22 cellular contexts compared by ENCODE assay signal in genomic region chr12:116860281-116860680, GRCh38. TPM values are rescaled to one million over a fixed set of nuclear protein-coding genes. Genes with fewer than 3 reads are reported as not detected.
A peak's percentile ranks its signal among the peaks of the same experiment; 100 is the strongest.
DNase-seq lines count a peak whose midpoint lies in the region; ATAC-seq and TF ChIP-seq lines count a peak whose summit lies in the region.
"Had no signal": no experiment of that assay in that cellular context is flagged by ENCODE, and none has a peak within 500 bp of the region (broad histone marks: within the 10 kb centered on the region; RNA-seq: fewer than 3 reads in every experiment).

No MANE protein-coding gene starts in this region.

- peaks cover 2% of the 10 kb centered on the region for H3K27me3 Mint-ChIP-seq in progenitor cell of endocrine pancreas

- WGBS in heart right ventricle, 2 donors: 57 to 58% methylated on average over 3 of the region's 3 CpGs
- 52% methylated on average over 2 of the region's 3 CpGs for WGBS in mammary epithelial cell (ENCODE audit: low coverage, missing lambda C conversion rate)
- 80% methylated on average over 1 of the region's 3 CpGs for WGBS in mesenchymal stem cell

- no TSS peak for BruUV-seq in mammary epithelial cell (replicated peaks; lab: Mats Ljungman, UMichigan)

- dilution Hi-C loops in mammary epithelial cell (cut with HindIII; ENCODE audit: low sequenced_read_pairs): no loop called here

- no peak overlapping the region for H3K18ac ChIP-seq in mesenchymal stem cell (ENCODE audit: low read depth in 1 of 2, low read length in 2 of 2)

- no peaks in the 10 kb centered on the region for H3K9me3 Mint-ChIP-seq in progenitor cell of endocrine pancreas (ENCODE audit: low read depth)
- H3K9me3 Mint-ChIP-seq: IgD-negative memory B cell had no signal

- TF ChIP-seq CTCF in left ventricle myocardium inferior (IDR thresholded peaks at IDR 0.05; ENCODE audit: borderline replicate concordance): no peak
- no peak for TF ChIP-seq CTCF in heart right ventricle (IDR thresholded peaks at IDR 0.05)
- TF ChIP-seq CTCF in mammary epithelial cell (conservative IDR thresholded peaks at IDR 0.05 in 1 of 2, IDR thresholded peaks at IDR 0.05 in 1 of 2; ENCODE audit: extremely low read depth in 1 of 2, insufficient read depth in 1 of 2, low read depth in 1 of 2, low read length in 2 of 2): no peak
- TF ChIP-seq CTCF in uterus (IDR thresholded peaks at IDR 0.05): no peak
- no peak for TF ChIP-seq CTCF in progenitor cell of endocrine pancreas (IDR thresholded peaks at IDR 0.05; ENCODE audit: unreplicated experiment)

- H3K4me1 ChIP-seq in left ventricle myocardium inferior (peaks cover 12% of the 10 kb centered on the region), heart right ventricle (peaks cover 0 to 26% (median 4%) of the 10 kb centered on the region in 9 donors), mammary epithelial cell (ENCODE audit: insufficient read depth, low read length) (peaks cover 5% of the 10 kb centered on the region), mesenchymal stem cell (ENCODE audit: control insufficient read depth, insufficient read depth, low read depth, low read length) (peaks cover 4% of the 10 kb centered on the region), uterus (no peaks in the 10 kb centered on the region)
- H3K4me1 ChIP-seq: adrenal gland, left lung had no signal

- H2BK12ac ChIP-seq in mesenchymal stem cell (ENCODE audit: low read length in 2 of 2): no peak overlapping the region

- no peak overlapping the region for H3K27ac Mint-ChIP-seq in progenitor cell of endocrine pancreas
- H3K27ac Mint-ChIP-seq: CD4-positive, CD25-positive, alpha-beta regulatory T cell had no signal

- no peaks in the 10 kb centered on the region for H4K20me1 ChIP-seq in mammary epithelial cell (ENCODE audit: insufficient read depth, low read length)

- no peak overlapping the region for H3K27ac ChIP-seq in left ventricle myocardium inferior (replicated peaks)
- H3K27ac ChIP-seq in heart right ventricle: no peak overlapping the region
- no peak overlapping the region for H3K27ac ChIP-seq in mammary epithelial cell (ENCODE audit: insufficient read depth, low read depth, low read length)
- no peak overlapping the region for H3K27ac ChIP-seq in mesenchymal stem cell (ENCODE audit: low read length, poor library complexity, severe bottlenecking)
- H3K27ac ChIP-seq in uterus: no peak overlapping the region
- H3K27ac ChIP-seq: cardiac muscle cell, left lung, VCaP had no signal

- no peak overlapping the region for H3K9ac ChIP-seq in mammary epithelial cell (ENCODE audit: insufficient read depth, low read length)
- peak overlapping the region; percentile 28 for H3K9ac ChIP-seq in mesenchymal stem cell (ENCODE audit: low read length)

- H2BK120ac ChIP-seq in mesenchymal stem cell (ENCODE audit: low read depth, low read length): no peak overlapping the region

- no peak overlapping the region for H3K4ac ChIP-seq in mesenchymal stem cell (ENCODE audit: low read depth in 1 of 2, low read length in 2 of 2)

- DNase-seq in left ventricle myocardium inferior (no peak), heart right ventricle (no peak), mammary epithelial cell (no peak), mesenchymal stem cell (no peak), uterus (no peak), NCI-H774 (lab: John Stamatoyannopoulos, UW) (no peak), medulla oblongata (ENCODE audit: extremely low spot score) (no peak), progenitor cell of endocrine pancreas (ENCODE audit: low spot score, unreplicated experiment) (no peak)
- DNase-seq: activated CD8-positive, alpha-beta memory T cell treated with anti-CD3 and anti-CD28 coated beads, Interleukin-2, amount 50 U/mL, for 48 hours; activated gamma-delta T cell; adrenal gland; CD4-positive, CD25-positive, alpha-beta regulatory T cell; erythroblast; left lung; NCI-H748 treated with DMSO at 0.1 percent for 48 hours; retina; stimulated activated CD8-positive, alpha-beta memory T cell treated with anti-CD3 and anti-CD28 coated beads, Interleukin-4, amount 100 ng/mL, for 48 hours had no signal

- in situ Hi-C loops in mammary epithelial cell (cut with MboI; ENCODE audit: low sequenced_read_pairs in 2 of 2): no loop called here

- peaks cover 2% of the 10 kb centered on the region for H3K4me1 Mint-ChIP-seq in progenitor cell of endocrine pancreas (ENCODE audit: low read depth)

- H4K91ac ChIP-seq in mesenchymal stem cell (ENCODE audit: low read length): no peak overlapping the region

- H3K27me3 ChIP-seq in left ventricle myocardium inferior (ENCODE audit: low read depth) (peaks cover 44% of the 10 kb centered on the region), heart right ventricle (peaks cover 0 to 27% (median 5%) of the 10 kb centered on the region in 7 donors), mammary epithelial cell (ENCODE audit: insufficient read depth, low read length) (peaks cover 18% of the 10 kb centered on the region), mesenchymal stem cell (ENCODE audit: control insufficient read depth in 1 of 2, insufficient read depth in 1 of 2, low read length in 2 of 2) (peaks cover 29 to 32% of the 10 kb centered on the region in 2 experiments), uterus (no peaks in the 10 kb centered on the region)
- H3K27me3 ChIP-seq: adrenal gland, cardiac muscle cell had no signal

- TF ChIP-seq POLR2A in uterus (IDR thresholded peaks at IDR 0.05): no peak

- intact Hi-C loops in left ventricle myocardium inferior (cut with micrococcal nuclease): no loop called here
- intact Hi-C loops in heart right ventricle (cut with DNase I): no loop called here
- intact Hi-C loops in mammary epithelial cell (cut with micrococcal nuclease): no loop called here
- intact Hi-C loops in uterus (cut with DNase I; ENCODE audit: low total_unique reads): no loop called here

- H3K4me3 ChIP-seq in left ventricle myocardium inferior: peak overlapping the region; percentile 44
- H3K4me3 ChIP-seq in heart right ventricle: peak overlapping the region in 4 of 10 donors; percentile 1 to 41 (median 18)
- no peak overlapping the region for H3K4me3 ChIP-seq in mammary epithelial cell (replicated peaks in 1 of 3; ENCODE audit: insufficient read depth in 1 of 3, low read depth in 2 of 3, low read length in 3 of 3)
- peak overlapping the region in 1 of 2 experiments; percentile 74 for H3K4me3 ChIP-seq in mesenchymal stem cell (ENCODE audit: insufficient read depth in 1 of 2, low read depth in 1 of 2, low read length in 2 of 2)
- peak overlapping the region; percentile 6 to 30 for H3K4me3 ChIP-seq in uterus
- H3K4me3 ChIP-seq: adrenal gland, cardiac muscle cell, left lung had no signal

- H3K23ac ChIP-seq in mesenchymal stem cell (ENCODE audit: low read length in 2 of 2): no peak overlapping the region

- no peak overlapping the region for H2BK5ac ChIP-seq in mesenchymal stem cell (ENCODE audit: low read depth, low read length, poor library complexity, severe bottlenecking)

- H2BK15ac ChIP-seq in mesenchymal stem cell (ENCODE audit: low read depth, poor library complexity, severe bottlenecking): no peak overlapping the region

- H3K79me2 ChIP-seq in mammary epithelial cell (ENCODE audit: insufficient read depth, low read length): no peaks in the 10 kb centered on the region

- no peaks in the 10 kb centered on the region for H3K9me3 ChIP-seq in left ventricle myocardium inferior (replicated peaks)
- no peaks in the 10 kb centered on the region for H3K9me3 ChIP-seq in heart right ventricle
- H3K9me3 ChIP-seq in mammary epithelial cell (replicated peaks; ENCODE audit: insufficient read depth, low read length): no peaks in the 10 kb centered on the region
- H3K9me3 ChIP-seq in mesenchymal stem cell (ENCODE audit: control insufficient read depth, low read length): no peaks in the 10 kb centered on the region
- no peaks in the 10 kb centered on the region for H3K9me3 ChIP-seq in uterus
- H3K9me3 ChIP-seq: adrenal gland, left lung had no signal

- no peak overlapping the region for H3K4me3 Mint-ChIP-seq in progenitor cell of endocrine pancreas (ENCODE audit: low read depth)
- H3K4me3 Mint-ChIP-seq: CD4-positive, CD25-positive, alpha-beta regulatory T cell had no signal

- peaks cover 1% of the 10 kb centered on the region for H3K36me3 Mint-ChIP-seq in progenitor cell of endocrine pancreas (ENCODE audit: insufficient read depth)
- H3K36me3 Mint-ChIP-seq: CD4-positive, CD25-positive, alpha-beta regulatory T cell had no signal

- H2AFZ ChIP-seq in mammary epithelial cell (ENCODE audit: low read depth, low read length) (no peak overlapping the region), mesenchymal stem cell (ENCODE audit: low read depth, low read length) (no peak overlapping the region)

- H3K36me3 ChIP-seq in left ventricle myocardium inferior (no peaks in the 10 kb centered on the region), heart right ventricle (no peaks in the 10 kb centered on the region), mammary epithelial cell (ENCODE audit: insufficient read depth, low read length) (no peaks in the 10 kb centered on the region), mesenchymal stem cell (ENCODE audit: control insufficient read depth in 1 of 2, insufficient read depth in 2 of 2, low read depth in 1 of 2, low read length in 2 of 2) (no peaks in the 10 kb centered on the region), uterus (no peaks in the 10 kb centered on the region)
- H3K36me3 ChIP-seq: adrenal gland, cardiac muscle cell, left lung had no signal

- H4K8ac ChIP-seq in mesenchymal stem cell (ENCODE audit: low read length): no peak overlapping the region

- H3K14ac ChIP-seq in mesenchymal stem cell (ENCODE audit: low read length in 2 of 2): no peak overlapping the region

- H3K4me2 ChIP-seq in mammary epithelial cell (ENCODE audit: insufficient read depth, low read depth, low read length): peak overlapping the region; percentile 59
- H3K4me2 ChIP-seq in mesenchymal stem cell (ENCODE audit: low read length, poor library complexity, severe bottlenecking): no peak overlapping the region

- no peak for ATAC-seq in heart right ventricle
- ATAC-seq: left lung had no signal

- H3K79me1 ChIP-seq in mesenchymal stem cell (replicated peaks; ENCODE audit: low read length, poor library complexity, severe bottlenecking): no peaks in the 10 kb centered on the region

- CTCF ChIA-PET in mammary epithelial cell (lab: Charles Lee; ENCODE audit: low non-redundant PET): no interaction called here

- no peak overlapping the region for H2AK5ac ChIP-seq in mesenchymal stem cell (ENCODE audit: low read length, severe bottlenecking)

RNA-seq across cellular contexts. Expression of gene HRK, which starts 21.0 kb away (rescaled TPM):
- total RNA-seq in left ventricle myocardium inferior: 0.77 TPM
- 1 to 10 TPM in 2 of 10 donors, under 1 TPM in 6, not detected in 2; 0.25 to 2.9 (median 0.57) TPM for total RNA-seq in heart right ventricle
- under 1 TPM; 0.03 to 0.07 TPM for polyA plus RNA-seq in heart right ventricle
- total RNA-seq in mammary epithelial cell: under 1 TPM; 0.12 to 0.17 TPM
- polyA plus RNA-seq in mammary epithelial cell: not detected
- not detected for polyA minus RNA-seq in mammary epithelial cell
- not detected for polyA plus RNA-seq in mesenchymal stem cell (2013, experiment 1 of 2)
- not detected for polyA plus RNA-seq in mesenchymal stem cell (2013, experiment 2 of 2)
- total RNA-seq in uterus: 1 to 10 TPM in 1 of 4 donors, under 1 TPM in 1, not detected in 2; 0.55 to 1.5 TPM
- total RNA-seq in progenitor cell of endocrine pancreas: 5.5 and 6.9 TPM in 2 replicates
- total RNA-seq: cardiac muscle cell; glomerular endothelial cell; T-helper 2 cell treated with Interferon-gamma antibody and Interleukin-4, amounts not matched to agents 100 ng/mL and 5 ng/mL, for 36 hours had no signal
- polyA plus RNA-seq: CD4-positive, CD25-positive, alpha-beta regulatory T cell had no signal

RNA-seq across cellular contexts. Expression of gene FBXW8, which starts 50.5 kb away (rescaled TPM):
- total RNA-seq in left ventricle myocardium inferior: 8.5 TPM
- 10 to 100 TPM in 1 of 10 donors, 1 to 10 TPM in 9; 5.3 to 11.3 (median 7.6) TPM for total RNA-seq in heart right ventricle
- polyA plus RNA-seq in heart right ventricle: 1 to 10 TPM; 2.4 to 3.7 TPM
- 10 to 100 TPM; 10.7 to 12.8 TPM for total RNA-seq in mammary epithelial cell
- polyA plus RNA-seq in mammary epithelial cell: 6.0 TPM
- 18.5 TPM for polyA minus RNA-seq in mammary epithelial cell
- 13.0 TPM for polyA plus RNA-seq in mesenchymal stem cell (2013, experiment 1 of 2)
- polyA plus RNA-seq in mesenchymal stem cell (2013, experiment 2 of 2): 13.5 TPM
- total RNA-seq in uterus: 10 to 100 TPM in 2 of 4 donors, 1 to 10 TPM in 2; 5.9 to 28.0 (median 15.3) TPM
- 32.6 and 33.8 TPM in 2 replicates for total RNA-seq in progenitor cell of endocrine pancreas

Comparison
In these comparisons a context has a peak if more than half of its experiments do, and no peak if none do; other contexts are left out.
1. H3K4me3 ChIP-seq: peak in left ventricle myocardium inferior (single experiment) and uterus (2 of 2); none in mammary epithelial cell (0 of 3).